17 cellular contexts compared by ENCODE assay signal in the genomic region with DNA sequence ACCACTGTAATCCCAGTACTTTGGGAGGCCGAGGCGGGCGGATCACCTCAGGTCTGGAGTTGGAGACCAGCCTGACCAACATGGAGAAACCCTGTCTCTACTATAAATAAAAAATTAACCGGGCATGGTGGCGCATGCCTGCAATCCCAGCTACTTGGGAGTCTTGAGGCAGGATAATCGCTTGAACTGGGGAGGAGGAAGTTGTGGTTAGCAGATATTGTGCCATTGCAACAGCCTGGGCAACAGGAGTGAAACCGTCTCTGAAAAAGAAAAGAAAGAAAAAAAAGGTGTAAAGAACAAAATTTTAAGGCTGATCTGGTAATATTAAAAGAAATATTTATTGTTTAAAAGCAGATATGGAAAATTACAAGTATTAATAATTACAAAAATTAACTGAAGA. TPM values are rescaled to one million over a fixed set of nuclear protein-coding genes. Genes with fewer than 3 reads are reported as not detected.
"Had no signal": no experiment of that assay in that cellular context is flagged by ENCODE, and none has a peak within 500 bp of the region (broad histone marks: within the 10 kb centered on the region; RNA-seq: fewer than 3 reads in every experiment).

No MANE protein-coding gene starts in this region.

- DNase-seq: activated CD4-positive, alpha-beta T cell treated with anti-CD3 and anti-CD28 coated beads, Interleukin-2, amount 50 U/mL, for 1 hour; activated CD4-positive, CD25-positive, alpha-beta regulatory T cell; activated naive CD4-positive, alpha-beta T cell treated with anti-CD3 and anti-CD28 coated beads, Interleukin-2, amount 50 U/mL, for 16 hours; amygdala; brain microvascular endothelial cell; effector memory CD8-positive, alpha-beta T cell; erythroblast; kidney; mesendoderm; psoas muscle; right lobe of liver; spleen; stimulated activated CD4-positive, alpha-beta T cell treated with anti-CD3 and anti-CD28 coated beads, Interleukin-1b, Interleukin-23, amount 100 ng/mL, for 48 hours had no signal

- H3K27ac Mint-ChIP-seq: activated T-helper 2 cell treated with anti-CD3 and anti-CD28 coated beads, Interferon-gamma antibody, Interleukin-2, Interleukin-4, amounts not matched to agents 10 μg/mL and 5 μg/mL and 100 μg/mL, durations not matched to agents 14 hours and 24 hours and 36 hours; dendritic cell treated with granulocyte-macrophage colony-stimulating factor and Interleukin-4, amounts not matched to agents 40 ng/mL and 50 ng/mL, for 4 days; effector memory CD8-positive, alpha-beta T cell; nephron; stimulated activated memory B cell treated with anti-CD40 and anti-IgM and Interleukin-4, amounts not matched to agents 10 μg/mL and 1 μg/mL and 100 μg/mL, for 72 hours had no signal

- H3K4me3 Mint-ChIP-seq: dendritic cell treated with granulocyte-macrophage colony-stimulating factor and Interleukin-4, amounts not matched to agents 40 ng/mL and 50 ng/mL, for 4 days; effector memory CD8-positive, alpha-beta T cell; nephron; stimulated activated memory B cell treated with anti-CD40 and anti-IgM and Interleukin-4, amounts not matched to agents 10 μg/mL and 1 μg/mL and 100 μg/mL, for 72 hours had no signal

- H3K9me3 Mint-ChIP-seq: activated T-helper 2 cell treated with anti-CD3 and anti-CD28 coated beads, Interferon-gamma antibody, Interleukin-2, Interleukin-4, amounts not matched to agents 10 μg/mL and 5 μg/mL and 100 μg/mL, durations not matched to agents 14 hours and 24 hours and 36 hours; dendritic cell treated with granulocyte-macrophage colony-stimulating factor and Interleukin-4, amounts not matched to agents 40 ng/mL and 50 ng/mL, for 4 days; effector memory CD8-positive, alpha-beta T cell; nephron; stimulated activated memory B cell treated with anti-CD40 and anti-IgM and Interleukin-4, amounts not matched to agents 10 μg/mL and 1 μg/mL and 100 μg/mL, for 72 hours had no signal

- H3K4me1 Mint-ChIP-seq: nephron had no signal

- H3K36me3 Mint-ChIP-seq: stimulated activated memory B cell treated with anti-CD40 and anti-IgM and Interleukin-4, amounts not matched to agents 10 μg/mL and 1 μg/mL and 100 μg/mL, for 72 hours had no signal

- H3K27me3 Mint-ChIP-seq: dendritic cell treated with granulocyte-macrophage colony-stimulating factor and Interleukin-4, amounts not matched to agents 40 ng/mL and 50 ng/mL, for 4 days; effector memory CD8-positive, alpha-beta T cell; stimulated activated memory B cell treated with anti-CD40 and anti-IgM and Interleukin-4, amounts not matched to agents 10 μg/mL and 1 μg/mL and 100 μg/mL, for 72 hours had no signal

RNA-seq across cellular contexts. Expression of a gene that starts 29.7 kb away (rescaled TPM):
- polyA plus RNA-seq: psoas muscle had no signal
